22 cellular contexts compared by ENCODE assay signal in the genomic region with DNA sequence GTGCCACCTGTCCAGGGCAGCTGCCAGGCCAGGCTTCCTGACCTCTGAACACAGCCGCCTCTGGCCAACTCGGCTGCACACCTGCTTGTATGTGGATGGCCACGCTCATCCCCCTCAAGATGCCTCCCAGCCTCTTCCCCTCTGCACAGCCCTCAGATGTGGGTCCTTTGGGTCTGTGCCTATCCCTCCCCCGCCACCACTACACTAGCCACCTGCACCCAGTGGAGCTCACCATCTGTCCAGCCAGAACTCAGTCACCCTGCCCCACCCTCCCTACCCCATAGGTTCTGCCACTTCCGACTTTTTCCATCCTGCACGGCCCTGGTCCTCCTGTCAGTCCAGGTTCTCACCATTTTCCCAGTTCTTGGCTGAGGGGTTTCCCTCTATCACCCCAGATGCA. TPM values are rescaled to one million over a fixed set of nuclear protein-coding genes. Genes with fewer than 3 reads are reported as not detected.
A peak's percentile ranks its signal among the peaks of the same experiment; 100 is the strongest.
DNase-seq lines count a peak whose midpoint lies in the region; ATAC-seq lines count a peak whose summit lies in the region.
"Had no signal": no experiment of that assay in that cellular context is flagged by ENCODE, and none has a peak within 500 bp of the region (broad histone marks: within the 10 kb centered on the region; RNA-seq: fewer than 3 reads in every experiment).

No MANE protein-coding gene starts in this region.

- no peaks in the 10 kb centered on the region for H3K36me3 Mint-ChIP-seq in central memory CD8-positive, alpha-beta T cell (ENCODE audit: insufficient read depth)
- H3K36me3 Mint-ChIP-seq in activated CD4-positive, alpha-beta T cell treated with anti-CD3 and anti-CD28 coated beads for 36 hours (ENCODE audit: low read depth), result no peaks in the 10 kb centered on the region

- POLR2A ChIA-PET in activated CD4-positive, alpha-beta T cell treated with anti-CD3 and anti-CD28 coated beads for 36 hours (lab: Charles Lee), result no interaction called here

- no peaks in the 10 kb centered on the region for H3K9me3 Mint-ChIP-seq in central memory CD8-positive, alpha-beta T cell
- H3K9me3 Mint-ChIP-seq in activated CD4-positive, alpha-beta T cell treated with anti-CD3 and anti-CD28 coated beads for 36 hours (ENCODE audit: low read depth), result no peaks in the 10 kb centered on the region
- H3K9me3 Mint-ChIP-seq: CD4-positive, alpha-beta T cell had no signal

- peaks cover 57% of the 10 kb centered on the region for H3K27me3 Mint-ChIP-seq in central memory CD8-positive, alpha-beta T cell
- peaks cover 5% of the 10 kb centered on the region for H3K27me3 Mint-ChIP-seq in activated CD4-positive, alpha-beta T cell treated with anti-CD3 and anti-CD28 coated beads for 36 hours

- ATAC-seq in Right ventricle myocardium inferior (no peak), left cardiac atrium (no peak), HG02840 (IDR thresholded peaks at IDR 0.05; ENCODE audit: low FRiP score, unreplicated experiment) (no peak)
- ATAC-seq in central memory CD8-positive, alpha-beta T cell (replicated peaks; ENCODE audit: extremely low read depth, poor library complexity, severe bottlenecking), result no peak
- ATAC-seq in activated CD4-positive, alpha-beta T cell treated with anti-CD3 and anti-CD28 coated beads for 36 hours, result no peak
- ATAC-seq: HepG2, K562, T-helper 17 cell had no signal

- H3K27ac Mint-ChIP-seq in central memory CD8-positive, alpha-beta T cell (ENCODE audit: low read depth), result peak overlapping the region; percentile 67
- no peak overlapping the region for H3K27ac Mint-ChIP-seq in activated CD4-positive, alpha-beta T cell treated with anti-CD3 and anti-CD28 coated beads for 36 hours
- H3K27ac Mint-ChIP-seq: CD4-positive, alpha-beta T cell; T-helper 17 cell had no signal

- intact Hi-C loops in Right ventricle myocardium inferior (cut with DNase I) (no loop called here), left cardiac atrium (cut with DNase I) (no loop called here)
- intact Hi-C loops in activated CD4-positive, alpha-beta T cell treated with anti-CD3 and anti-CD28 coated beads for 36 hours (cut with DNase I, micrococcal nuclease), result no loop called here

- DNase-seq in DMS 273 (lab: John Stamatoyannopoulos, UW; ENCODE audit: unreplicated experiment), result peak; percentile 56
- no peak for DNase-seq in DMS 273 treated with DMSO at 0.1 percent for 48 hours (lab: John Stamatoyannopoulos, UW)
- DNase-seq in Right ventricle myocardium inferior (ENCODE audit: missing footprints), result peak; percentile 37
- no peak for DNase-seq in left cardiac atrium
- no peak for DNase-seq in central memory CD8-positive, alpha-beta T cell (ENCODE audit: low spot score in 2 of 2)
- DNase-seq in activated CD4-positive, alpha-beta T cell treated with anti-CD3 and anti-CD28 coated beads for 36 hours, result no peak
- no peak for DNase-seq in activated CD4-positive, alpha-beta T cell treated with anti-CD3 and anti-CD28 coated beads for 4 hours
- DNase-seq: ACHN; Caco-2; CD4-positive, alpha-beta T cell; DMS79; MG63; NCI-H2029; NCI-H446; OCI-M1; Right ventricle myocardium superior; SW 1271; T-helper 17 cell had no signal

- CTCF ChIA-PET in activated CD4-positive, alpha-beta T cell treated with anti-CD3 and anti-CD28 coated beads for 36 hours (lab: Charles Lee), result no interaction called here

- no peak overlapping the region for H3K4me3 Mint-ChIP-seq in central memory CD8-positive, alpha-beta T cell
- H3K4me3 Mint-ChIP-seq in activated CD4-positive, alpha-beta T cell treated with anti-CD3 and anti-CD28 coated beads for 36 hours, result no peak overlapping the region
- H3K4me3 Mint-ChIP-seq: CD4-positive, alpha-beta T cell; T-helper 17 cell had no signal

- no peaks in the 10 kb centered on the region for H3K4me1 Mint-ChIP-seq in central memory CD8-positive, alpha-beta T cell
- H3K4me1 Mint-ChIP-seq in activated CD4-positive, alpha-beta T cell treated with anti-CD3 and anti-CD28 coated beads for 36 hours, result no peaks in the 10 kb centered on the region
- H3K4me1 Mint-ChIP-seq: T-helper 17 cell had no signal

RNA-seq across cellular contexts. Expression of a gene that starts 44.6 kb away (rescaled TPM):
- total RNA-seq in Right ventricle myocardium inferior, result not detected
- under 1 TPM; 0.71 to 0.76 TPM for total RNA-seq in left cardiac atrium
- not detected for total RNA-seq in activated CD4-positive, alpha-beta T cell treated with anti-CD3 and anti-CD28 coated beads for 36 hours
- total RNA-seq: CD4-positive, alpha-beta T cell; HepG2; HT-29; K562; T-helper 17 cell had no signal

Comparison
In these comparisons a context has a peak if more than half of its experiments do, and no peak if none do; other contexts are left out.
1. DNase-seq: peak in DMS 273 (single experiment) and Right ventricle myocardium inferior (single experiment); none in DMS 273 treated with DMSO at 0.1 percent for 48 hours (single experiment), left cardiac atrium (single experiment), central memory CD8-positive, alpha-beta T cell (0 of 2), activated CD4-positive, alpha-beta T cell treated with anti-CD3 and anti-CD28 coated beads for 36 hours (single experiment) and activated CD4-positive, alpha-beta T cell treated with anti-CD3 and anti-CD28 coated beads for 4 hours (0 of 2).